21 cellular contexts compared by ENCODE assay signal in the genomic region with DNA sequence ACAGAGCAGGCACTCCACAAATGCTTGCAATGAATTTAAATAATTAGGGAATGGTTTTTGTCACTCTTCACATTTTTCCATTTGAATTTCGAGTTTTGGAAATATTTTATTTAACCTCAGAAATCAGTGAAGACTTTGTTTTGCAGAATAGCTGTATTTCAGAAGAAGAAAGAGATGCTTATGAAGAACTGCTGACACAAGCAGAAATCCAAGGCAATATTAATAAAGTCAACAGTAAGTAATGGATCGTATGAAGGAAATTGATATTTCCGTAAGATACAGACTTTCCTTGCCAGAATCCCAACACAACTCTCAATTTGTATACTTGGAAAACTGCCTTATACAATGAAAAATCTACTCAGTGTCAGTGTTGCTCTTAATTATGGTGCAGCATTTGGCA. TPM values are rescaled to one million over a fixed set of nuclear protein-coding genes. Genes with fewer than 3 reads are reported as not detected.
"Had no signal": no experiment of that assay in that cellular context is flagged by ENCODE, and none has a peak within 500 bp of the region (broad histone marks: within the 10 kb centered on the region; RNA-seq: fewer than 3 reads in every experiment).

No MANE protein-coding gene starts in this region.

- H3K27me3 ChIP-seq: MG63 had no signal

- FAIRE-seq: RCC 7860 had no signal

- ATAC-seq: SK-N-SH treated with all-trans-retinoic acid at 6 μM for 48 hours had no signal

- H3K27ac ChIP-seq: RWPE1 had no signal

- DNase-seq: Karpas-422, KG1, MG63, NCI-H1092 treated with DMSO at 0.1 percent for 48 hours, NCI-H1436, NCI-H187, NCI-H2029, NCI-H2081 treated with DMSO at 0.1 percent for 48 hours, NCI-H2171, NCI-H226, NCI-H446, NCI-H510A, NCI-H524 treated with DMSO at 0.1 percent for 48 hours, NCI-H69, NCI-H774, SHP77, T-helper 1 cell had no signal

- H3K4me3 ChIP-seq: MG63 had no signal

- H3K9me3 ChIP-seq: MG63 had no signal

- H3K36me3 ChIP-seq: MG63 had no signal

RNA-seq across cellular contexts. Expression of a gene that starts 30.5 kb away (rescaled TPM):
- total RNA-seq: SK-MEL-5 had no signal
